8 cellular contexts compared by ENCODE assay signal in genomic region chr3:31533169-31533870, GRCh38. TPM values are rescaled to one million over a fixed set of nuclear protein-coding genes. Genes with fewer than 3 reads are reported as not detected.
DNase-seq lines count a peak whose midpoint lies in the region; ATAC-seq, FAIRE-seq and TF ChIP-seq lines count a peak whose summit lies in the region.

No MANE protein-coding gene starts in this region.

- H3K79me1 ChIP-seq in H1 (ENCODE audit: low read depth, low read length), result no peaks in the 10 kb centered on the region

- no peak for TF ChIP-seq EP300 in H1 (IDR thresholded peaks at IDR 0.05; ENCODE audit: borderline replicate concordance in 1 of 2, low read depth in 2 of 2, low read length in 2 of 2)

- no peak overlapping the region for H2AK5ac ChIP-seq in H1 (ENCODE audit: low read depth, low read length)

- H3K27me3 ChIP-seq in DOHH2 (ENCODE audit: control insufficient read depth, low read length) (no peaks in the 10 kb centered on the region), H1 (replicated peaks in 1 of 4; ENCODE audit: control insufficient read depth in 3 of 4, extremely low read depth in 1 of 4, insufficient read depth in 3 of 4, low read length in 3 of 4) (no peaks in the 10 kb centered on the region)

- peak; percentile 1 for ATAC-seq in GM21619 (IDR thresholded peaks at IDR 0.05; ENCODE audit: unreplicated experiment)
- peak; percentile 0 for ATAC-seq in activated CD8-positive, alpha-beta T cell treated with anti-CD3 and anti-CD28 coated beads, Interleukin-2, amount 10 ng/mL, durations not matched to agents 7 days and 5 days
- ATAC-seq in mucosa of descending colon, result peak; percentile 4
- no peak for ATAC-seq in HG02610 (IDR thresholded peaks at IDR 0.05; ENCODE audit: unreplicated experiment)

- TF ChIP-seq CTCF in DOHH2 (IDR thresholded peaks at IDR 0.05; ENCODE audit: low read depth, low read length, poor library complexity, severe bottlenecking), result peak; percentile 44
- TF ChIP-seq CTCF in LNCaP clone FGC (IDR thresholded peaks at IDR 0.05; ENCODE audit: control insufficient read depth, extremely low read depth, insufficient read depth), result peak; percentile 24; the same call in 1 of the 2 replicates
- TF ChIP-seq CTCF in H1 (IDR thresholded peaks at IDR 0.05; ENCODE audit: control extremely low read depth in 1 of 3, insufficient read depth in 1 of 3, low read depth in 1 of 3, low read length in 3 of 3), result peak in 2 of 3 experiments; percentile 9 to 28; a peak in 2 of 4 replicates
- no peak for TF ChIP-seq CTCF in mucosa of descending colon (IDR thresholded peaks at IDR 0.05)

- H3K9me2 ChIP-seq in DOHH2 (replicated peaks; ENCODE audit: control insufficient read depth, low read length), result no peaks in the 10 kb centered on the region

- peak overlapping the region; percentile 99 for H3K27ac Mint-ChIP-seq in activated CD8-positive, alpha-beta T cell treated with anti-CD3 and anti-CD28 coated beads, Interleukin-2, amount 10 ng/mL, durations not matched to agents 7 days and 5 days

- H2AFZ ChIP-seq in H1 (ENCODE audit: low read length), result no peak overlapping the region

- no peak for DNase-seq in LNCaP clone FGC (ENCODE audit: low read depth)
- peak; percentile 71 for DNase-seq in activated CD8-positive, alpha-beta T cell treated with anti-CD3 and anti-CD28 coated beads, Interleukin-2, amount 10 ng/mL, durations not matched to agents 7 days and 5 days
- peak in 1 of 2 experiments; percentile 61 for DNase-seq in H1 (ENCODE audit: low read depth in 1 of 2, low spot score in 2 of 2)
- peak; percentile 69 to 83 (median 78) for DNase-seq in mucosa of descending colon
- peak; percentile 74 for DNase-seq in stimulated activated CD8-positive, alpha-beta memory T cell treated with anti-CD3 and anti-CD28 coated beads, Interleukin-4, amount 100 ng/mL, for 48 hours

- peaks cover 37% of the 10 kb centered on the region for H3K36me3 ChIP-seq in DOHH2 (ENCODE audit: control insufficient read depth, low read length)
- H3K36me3 ChIP-seq in H1 (ENCODE audit: control insufficient read depth in 2 of 4, insufficient read depth in 4 of 4, low read length in 3 of 4), result no peaks in the 10 kb centered on the region
- H3K36me3 ChIP-seq in mucosa of descending colon (ENCODE audit: low read depth), result no peaks in the 10 kb centered on the region

- H3K27ac ChIP-seq in DOHH2 (ENCODE audit: low read depth, low read length), result peak overlapping the region; percentile 91
- peak overlapping the region; percentile 79 for H3K27ac ChIP-seq in H1 (ENCODE audit: low read depth, low read length)

- H3K4me1 ChIP-seq in DOHH2 (ENCODE audit: control insufficient read depth, low read length) (peaks cover 45% of the 10 kb centered on the region), H1 (replicated peaks in 1 of 4; ENCODE audit: control insufficient read depth in 3 of 4, insufficient read depth in 4 of 4, low read length in 3 of 4) (peaks cover 0 to 10% (median 5%) of the 10 kb centered on the region in 4 experiments; a peak in 2 of 7 replicates), mucosa of descending colon (ENCODE audit: low read depth) (peaks cover 42% of the 10 kb centered on the region)

- peaks cover 28% of the 10 kb centered on the region for H3K4me1 Mint-ChIP-seq in activated CD8-positive, alpha-beta T cell treated with anti-CD3 and anti-CD28 coated beads, Interleukin-2, amount 10 ng/mL, durations not matched to agents 7 days and 5 days (ENCODE audit: low read depth)

- H4K91ac ChIP-seq in H1 (replicated peaks; ENCODE audit: insufficient read length, low read length), result no peak overlapping the region

- H3K18ac ChIP-seq in H1 (ENCODE audit: extremely low read depth, low read length), result peak overlapping the region; percentile 82; the same call in 1 of the 2 replicates

- no peak overlapping the region for H3K23ac ChIP-seq in H1 (ENCODE audit: insufficient read length)

- H3K9me3 Mint-ChIP-seq in activated CD8-positive, alpha-beta T cell treated with anti-CD3 and anti-CD28 coated beads, Interleukin-2, amount 10 ng/mL, durations not matched to agents 7 days and 5 days (ENCODE audit: insufficient read depth), result no peaks in the 10 kb centered on the region

- no peak overlapping the region for H3K4me3 Mint-ChIP-seq in activated CD8-positive, alpha-beta T cell treated with anti-CD3 and anti-CD28 coated beads, Interleukin-2, amount 10 ng/mL, durations not matched to agents 7 days and 5 days

- H2BK5ac ChIP-seq in H1 (ENCODE audit: low read depth, low read length), result 0 out of 2 replicates have a peak overlapping the region, but pooled peaks have one; percentile 66

- no peak; a peak in 1 of 4 replicates for TF ChIP-seq RAD21 in H1 (IDR thresholded peaks at IDR 0.05 in 1 of 2, conservative IDR thresholded peaks at IDR 0.05 in 1 of 2; ENCODE audit: low read depth in 2 of 2, low read length in 2 of 2)

- H2BK120ac ChIP-seq in H1 (replicated peaks; ENCODE audit: low read depth, low read length), result no peak overlapping the region

- H4K8ac ChIP-seq in H1 (ENCODE audit: extremely low read depth, insufficient read depth, low read length), result peak overlapping the region; percentile 97

- H2BK15ac ChIP-seq in H1 (ENCODE audit: low read length), result no peak overlapping the region

- H3K9ac ChIP-seq in H1 (replicated peaks in 1 of 4; ENCODE audit: extremely low read depth in 1 of 4, low read depth in 3 of 4, low read length in 3 of 4), result peak overlapping the region; percentile 74 to 95 (median 82)

- no peaks in the 10 kb centered on the region for H3K23me2 ChIP-seq in H1 (ENCODE audit: low read depth, low read length)

- H3K56ac ChIP-seq in H1 (replicated peaks; ENCODE audit: insufficient read length, low read depth, low read length), result peak overlapping the region; percentile 27

- no peaks in the 10 kb centered on the region for H3F3A ChIP-seq in DOHH2 (ENCODE audit: control insufficient read depth, insufficient read depth)

- peaks cover 77% of the 10 kb centered on the region for H3K79me2 ChIP-seq in DOHH2 (ENCODE audit: control insufficient read depth, low read length)
- H3K79me2 ChIP-seq in H1 (ENCODE audit: control insufficient read depth in 1 of 2, insufficient read depth in 2 of 2, low read length in 2 of 2), result peaks cover 12 to 60% of the 10 kb centered on the region in 2 experiments

- POLR2A ChIA-PET in activated CD8-positive, alpha-beta T cell treated with anti-CD3 and anti-CD28 coated beads, Interleukin-2, amount 10 ng/mL, durations not matched to agents 7 days and 5 days (lab: Charles Lee), result interaction anchor here (0.6 to 3.4 kb wide), 25 partner anchors 10 to 890 kb away, joined by 3 to 50 read pairs (median 4); no protein-coding TSS in a partner anchor
- POLR2A ChIA-PET in H1 (lab: Charles Lee; ENCODE audit: partially characterized antibody), result interaction anchor here (0.7 to 3.7 kb wide), 27 partner anchors 9 to 639 kb away, joined by 3 to 31 read pairs (median 5); no protein-coding TSS in a partner anchor

- H3K4ac ChIP-seq in H1 (replicated peaks; ENCODE audit: insufficient read length, low read depth, low read length), result peak overlapping the region; percentile 91

- H3K9me3 ChIP-seq in DOHH2 (ENCODE audit: control insufficient read depth, insufficient read depth, low read length), result no peaks in the 10 kb centered on the region
- no peaks in the 10 kb centered on the region for H3K9me3 ChIP-seq in H1 (ENCODE audit: insufficient read depth in 2 of 2, low read depth in 1 of 2, low read length in 1 of 2)
- no peaks in the 10 kb centered on the region for H3K9me3 ChIP-seq in mucosa of descending colon

- no peak overlapping the region for H3K14ac ChIP-seq in H1 (ENCODE audit: insufficient read length)

- no peak for FAIRE-seq in H1 (lab: Jason Lieb, UNC)

- peaks cover 21% of the 10 kb centered on the region for H4K20me1 ChIP-seq in DOHH2 (ENCODE audit: control insufficient read depth, insufficient read depth, low read depth, low read length)
- H4K20me1 ChIP-seq in H1 (replicated peaks in 1 of 2; ENCODE audit: control insufficient read depth in 1 of 2, insufficient read depth in 2 of 2, low read length in 2 of 2), result peaks cover 2 to 23% of the 10 kb centered on the region in 2 experiments

- peak overlapping the region; percentile 84 for H3K4me2 ChIP-seq in DOHH2 (ENCODE audit: low read length)
- peak overlapping the region; percentile 77 to 87 for H3K4me2 ChIP-seq in H1 (ENCODE audit: insufficient read depth in 1 of 2, low read depth in 2 of 2, low read length in 2 of 2)

- CTCF ChIA-PET in activated CD8-positive, alpha-beta T cell treated with anti-CD3 and anti-CD28 coated beads, Interleukin-2, amount 10 ng/mL, durations not matched to agents 7 days and 5 days (lab: Charles Lee), result interaction anchor here (0.5 to 3.0 kb wide), 16 partner anchors 10 to 859 kb away, joined by 3 to 23 read pairs (median 4); partner anchors contain the start of gene CMTM7
- CTCF ChIA-PET in H1 (lab: Charles Lee; ENCODE audit: partially characterized antibody), result interaction anchor here (0.6 to 3.7 kb wide), 7 partner anchors 17 to 220 kb away, joined by 3 to 16 read pairs (median 5); no protein-coding TSS in a partner anchor

- H3K36me3 Mint-ChIP-seq in activated CD8-positive, alpha-beta T cell treated with anti-CD3 and anti-CD28 coated beads, Interleukin-2, amount 10 ng/mL, durations not matched to agents 7 days and 5 days (ENCODE audit: low read depth), result peaks cover 28% of the 10 kb centered on the region

- no peak overlapping the region for H2BK20ac ChIP-seq in H1 (ENCODE audit: low read length)

- no peak overlapping the region for H4K5ac ChIP-seq in H1 (ENCODE audit: insufficient read length, low read depth, low read length)

- intact Hi-C loops in mucosa of descending colon (cut with DNase I, micrococcal nuclease), result no loop called here

- H3K27me3 Mint-ChIP-seq in activated CD8-positive, alpha-beta T cell treated with anti-CD3 and anti-CD28 coated beads, Interleukin-2, amount 10 ng/mL, durations not matched to agents 7 days and 5 days (ENCODE audit: low read depth), result no peaks in the 10 kb centered on the region

- TF ChIP-seq POLR2A in H1 (IDR thresholded peaks at IDR 0.05; ENCODE audit: control extremely low read depth in 1 of 2, low read depth in 2 of 2, low read length in 2 of 2), result no peak

- 4% methylated on average over 58 of the region's 79 CpGs; no CpG with 5 or more reads in 1 of the 2 experiments for WGBS in H1 (ENCODE audit: extremely low coverage in 1 of 2, insufficient coverage in 1 of 2, insufficient read length in 1 of 2, insufficient replicate concordance in 2 of 2, low coverage in 1 of 2, low lambda C conversion rate in 2 of 2, missing lambda C conversion rate in 1 of 2), 2 experiments

- H3K4me3 ChIP-seq in DOHH2 (ENCODE audit: low read length), result peak overlapping the region; percentile 88
- peak overlapping the region; percentile 80 for H3K4me3 ChIP-seq in LNCaP clone FGC (ENCODE audit: low read depth, low read length)
- peak overlapping the region; percentile 70 to 95 (median 84) for H3K4me3 ChIP-seq in H1 (ENCODE audit: extremely low read depth in 1 of 4, insufficient read depth in 2 of 4, low read depth in 3 of 4, low read length in 4 of 4)
- peak overlapping the region; percentile 92 for H3K4me3 ChIP-seq in mucosa of descending colon

- no peak overlapping the region for H2BK12ac ChIP-seq in H1 (ENCODE audit: low read depth, low read length)

RNA-seq across cellular contexts. Expression of gene STT3B, which starts 0.6 kb away (rescaled TPM):
- 100 to 1,000 TPM; 137 to 140 TPM for total RNA-seq in activated CD8-positive, alpha-beta T cell treated with anti-CD3 and anti-CD28 coated beads, Interleukin-2, amount 10 ng/mL, durations not matched to agents 7 days and 5 days
- total RNA-seq in H1 (2021; fragmentation: NEBNext Ultra II Directional; extraction: Animal tissue kit (Norgen Biotek cat#: 25700)), result 131 and 134 TPM in 2 replicates
- 34.2 and 43.5 TPM in 2 replicates for polyA plus RNA-seq in H1 (2011; rRNA removed)
- polyA plus RNA-seq in H1 (2011; cell fraction: cytosol; rRNA removed), result 53.5 TPM
- polyA plus RNA-seq in H1 (2011; cell fraction: nucleus; rRNA removed), result 26.1 TPM
- polyA plus RNA-seq in H1 (2012, experiment 1 of 2), result 43.7 to 95.2 TPM (median 53.1 TPM) in 4 replicates
- 5.7 TPM for polyA plus RNA-seq in H1 (2012, experiment 2 of 2)
- 201 TPM for polyA plus RNA-seq in H1 (2013, experiment 1 of 2)
- 213 TPM for polyA plus RNA-seq in H1 (2013, experiment 2 of 2)
- 96.8 and 163 TPM in 2 replicates for polyA minus RNA-seq in H1 (2011; rRNA and poly(A)+ RNA removed)
- 61.3 TPM for polyA minus RNA-seq in H1 (2011; cell fraction: cytosol; rRNA and poly(A)+ RNA removed)
- polyA minus RNA-seq in H1 (2011; cell fraction: nucleus; rRNA and poly(A)+ RNA removed), result 84.5 TPM
- 100 to 1,000 TPM in 1 of 3 donors, 10 to 100 TPM in 2; 86.0 to 118 (median 94.3) TPM for total RNA-seq in mucosa of descending colon
